ENCODE assay signal across 26 cellular contexts in genomic region chr1:30984991-30985503, GRCh38.
DNase-seq lines count a peak whose midpoint lies in the region; ATAC-seq and TF ChIP-seq lines count a peak whose summit lies in the region.
"Had no signal": no experiment of that assay in that cellular context is flagged by ENCODE, and none has a peak within 500 bp of the region (broad histone marks: within the 10 kb centered on the region; RNA-seq: fewer than 3 reads in every experiment).

No MANE protein-coding gene starts in this region.

- DNase-seq in activated T-cell treated with anti-CD3 and anti-CD28 coated beads, Interleukin-2, amount 50 U/mL, for 24 hours, result no peak
- DNase-seq in activated T-cell treated with anti-CD3 and anti-CD28 coated beads, Interleukin-2, amount 50 U/mL, for 1 hour, result no peak
- DNase-seq in NCI-H69 (lab: John Stamatoyannopoulos, UW) (peak; percentile 3), lower lobe of right lung (no peak), OCI-M2 (lab: John Stamatoyannopoulos, UW; ENCODE audit: unreplicated experiment) (no peak), LoVo (ENCODE audit: low spot score) (no peak)
- no peak for DNase-seq in stimulated activated CD4-positive, alpha-beta T cell treated with anti-CD3 and anti-CD28 coated beads, Interleukin-12 subunit alpha, Interleukin-12 subunit beta, amount 100 ng/mL, for 4 hours
- DNase-seq: activated CD4-positive, alpha-beta T cell treated with anti-CD3 and anti-CD28 coated beads, Interleukin-2, amount 10 ng/mL, durations not matched to agents 7 days and 5 days; activated naive CD4-positive, alpha-beta T cell treated with anti-CD3 and anti-CD28 coated beads, Interleukin-2, amount 50 U/mL, for 16 hours; activated T-cell treated with anti-CD3 and anti-CD28 coated beads, Interleukin-2, amount 50 U/mL, for 4 hours; Calu3; effector CD8-positive, alpha-beta T cell; foreskin keratinocyte; GOT3; MM.1S; NCI-H1436; NCI-H510A; SJCRH30; small intestine; stimulated activated CD4-positive, alpha-beta T cell treated with anti-CD3 and anti-CD28 coated beads, Interleukin-2, amount 100 ng/mL, for 48 hours; stimulated activated naive CD4-positive, alpha-beta T cell treated with Interleukin-2 at 50 U/mL for 16 hours had no signal

- peak overlapping the region; percentile 38 for H3K27ac Mint-ChIP-seq in activated T-cell treated with anti-CD3 and anti-CD28 coated beads, Interleukin-2, amount 50 U/mL, for 24 hours
- H3K27ac Mint-ChIP-seq: activated CD4-positive, alpha-beta T cell treated with anti-CD3 and anti-CD28 coated beads, Interleukin-2, amount 10 ng/mL, durations not matched to agents 7 days and 5 days had no signal

- H3K9ac ChIP-seq in subcutaneous abdominal adipose tissue (ENCODE audit: low read length in 5 of 5), result peak overlapping the region in 2 of 5 donors; percentile 20 to 46

- H3K27me3 Mint-ChIP-seq in activated T-cell treated with anti-CD3 and anti-CD28 coated beads, Interleukin-2, amount 50 U/mL, for 24 hours, result no peaks in the 10 kb centered on the region
- H3K27me3 Mint-ChIP-seq: activated CD4-positive, alpha-beta T cell treated with anti-CD3 and anti-CD28 coated beads, Interleukin-2, amount 10 ng/mL, durations not matched to agents 7 days and 5 days; IgD-negative memory B cell had no signal

- H3K36me3 Mint-ChIP-seq in activated T-cell treated with anti-CD3 and anti-CD28 coated beads, Interleukin-2, amount 50 U/mL, for 24 hours (ENCODE audit: low read depth), result peaks cover 91% of the 10 kb centered on the region

- TF ChIP-seq CTCF in lower lobe of right lung (IDR thresholded peaks at IDR 0.05), result no peak

- H3K27ac ChIP-seq in lower lobe of right lung, result peak overlapping the region; percentile 31
- H3K27ac ChIP-seq in subcutaneous abdominal adipose tissue (ENCODE audit: low read depth, low read length), result peak overlapping the region; percentile 76
- H3K27ac ChIP-seq: foreskin keratinocyte, hepatocyte, SJCRH30 had no signal

- ATAC-seq in lower lobe of right lung, result no peak
- ATAC-seq: activated T-cell treated with anti-CD3 and anti-CD28 coated beads, Interleukin-2, amount 50 U/mL, for 4 hours; foreskin keratinocyte; Panc1 had no signal

- no peak overlapping the region for H3K4me3 ChIP-seq in lower lobe of right lung
- H3K4me3 ChIP-seq in subcutaneous abdominal adipose tissue (ENCODE audit: low read depth in 1 of 5, low read length in 5 of 5), result no peak overlapping the region
- H3K4me3 ChIP-seq: hepatocyte, SJCRH30 had no signal

- peaks cover 63% of the 10 kb centered on the region for H3K4me1 Mint-ChIP-seq in activated T-cell treated with anti-CD3 and anti-CD28 coated beads, Interleukin-2, amount 50 U/mL, for 24 hours (ENCODE audit: low read depth)

- intact Hi-C loops in lower lobe of right lung (cut with DNase I), result no loop called here

- H3K9me3 Mint-ChIP-seq in activated T-cell treated with anti-CD3 and anti-CD28 coated beads, Interleukin-2, amount 50 U/mL, for 24 hours, result no peaks in the 10 kb centered on the region
- H3K9me3 Mint-ChIP-seq: activated CD4-positive, alpha-beta T cell treated with anti-CD3 and anti-CD28 coated beads, Interleukin-2, amount 10 ng/mL, durations not matched to agents 7 days and 5 days; activated T-cell treated with anti-CD3 and anti-CD28 coated beads, Interleukin-2, amount 50 U/mL, for 4 hours; IgD-negative memory B cell had no signal

- no peak overlapping the region for H3K4me3 Mint-ChIP-seq in activated T-cell treated with anti-CD3 and anti-CD28 coated beads, Interleukin-2, amount 50 U/mL, for 24 hours
- H3K4me3 Mint-ChIP-seq: activated CD4-positive, alpha-beta T cell treated with anti-CD3 and anti-CD28 coated beads, Interleukin-2, amount 10 ng/mL, durations not matched to agents 7 days and 5 days; activated T-cell treated with anti-CD3 and anti-CD28 coated beads, Interleukin-2, amount 50 U/mL, for 4 hours; IgD-negative memory B cell had no signal

- H3K36me3 ChIP-seq in lower lobe of right lung, result peaks cover 19% of the 10 kb centered on the region
- peaks cover 0 to 12% (median 6%) of the 10 kb centered on the region in 5 donors for H3K36me3 ChIP-seq in subcutaneous abdominal adipose tissue (ENCODE audit: control insufficient read depth in 5 of 5, insufficient read depth in 5 of 5, low read length in 5 of 5)
- H3K36me3 ChIP-seq: neutrophil had no signal

- peaks cover 43% of the 10 kb centered on the region for H3K4me1 ChIP-seq in lower lobe of right lung
- peaks cover 2 to 65% (median 38%) of the 10 kb centered on the region in 5 donors for H3K4me1 ChIP-seq in subcutaneous abdominal adipose tissue (ENCODE audit: control insufficient read depth in 5 of 5, insufficient read depth in 5 of 5, low read length in 5 of 5)

- H3K9me3 ChIP-seq in lower lobe of right lung, result no peaks in the 10 kb centered on the region
- H3K9me3 ChIP-seq in subcutaneous abdominal adipose tissue (ENCODE audit: control insufficient read depth in 5 of 5, low read length in 5 of 5), result no peaks in the 10 kb centered on the region
- H3K9me3 ChIP-seq: neutrophil, SJCRH30 had no signal

- H3K27me3 ChIP-seq in lower lobe of right lung (ENCODE audit: low read depth) (no peaks in the 10 kb centered on the region), subcutaneous abdominal adipose tissue (ENCODE audit: control insufficient read depth in 5 of 5, insufficient read depth in 4 of 5, low read length in 5 of 5) (no peaks in the 10 kb centered on the region)
- H3K27me3 ChIP-seq: foreskin keratinocyte, hepatocyte, neutrophil, SJCRH30 had no signal
